Comparison of ENCODE assay signal across 8 cellular contexts in genomic region chr10:124717911-124718734, GRCh38. TPM values are rescaled to one million over a fixed set of nuclear protein-coding genes. Genes with fewer than 3 reads are reported as not detected.
DNase-seq lines count a peak whose midpoint lies in the region; ATAC-seq and TF ChIP-seq lines count a peak whose summit lies in the region.

No MANE protein-coding gene starts in this region.

- TF ChIP-seq POLR2A in GM18505 (IDR thresholded peaks at IDR 0.05; ENCODE audit: borderline replicate concordance, extremely low read depth, insufficient read depth, insufficient read length), result peak; percentile 50

- peaks cover 4% of the 10 kb centered on the region for H3K36me3 Mint-ChIP-seq in activated T-cell treated with anti-CD3 and anti-CD28 coated beads, Interleukin-2, amount 50 U/mL, for 4 hours (ENCODE audit: insufficient read depth)

- peak; percentile 96 for DNase-seq in NOMO-1 treated with DMSO at 0.1 percent for 48 hours (lab: John Stamatoyannopoulos, UW; ENCODE audit: unreplicated experiment)
- peak; percentile 73 for DNase-seq in activated T-cell treated with anti-CD3 and anti-CD28 coated beads, Interleukin-2, amount 50 U/mL, for 4 hours
- DNase-seq in left cardiac atrium, result no peak
- peak; percentile 72 for DNase-seq in stimulated activated CD4-positive, alpha-beta T cell treated with anti-CD3 and anti-CD28 coated beads, Interleukin-4, amount 100 ng/mL, for 1 hour
- DNase-seq in C1 segment of cervical spinal cord (lab: John Stamatoyannopoulos, UW), result no peak
- DNase-seq in amniotic stem cell (lab: John Stamatoyannopoulos, UW), result no peak

- H3K4me1 Mint-ChIP-seq in activated T-cell treated with anti-CD3 and anti-CD28 coated beads, Interleukin-2, amount 50 U/mL, for 4 hours (ENCODE audit: low read depth), result peaks cover 96% of the 10 kb centered on the region

- H3K9me3 Mint-ChIP-seq in activated T-cell treated with anti-CD3 and anti-CD28 coated beads, Interleukin-2, amount 50 U/mL, for 4 hours, result no peaks in the 10 kb centered on the region

- peak; percentile 54 for ATAC-seq in GM18505 (IDR thresholded peaks at IDR 0.05; ENCODE audit: unreplicated experiment)
- peak; percentile 41 for ATAC-seq in HG02840 (IDR thresholded peaks at IDR 0.05; ENCODE audit: low FRiP score, unreplicated experiment)
- ATAC-seq in activated T-cell treated with anti-CD3 and anti-CD28 coated beads, Interleukin-2, amount 50 U/mL, for 4 hours, result peak; percentile 74 to 77
- peak; percentile 24 to 39 for ATAC-seq in left cardiac atrium

- no peaks in the 10 kb centered on the region for H3K27me3 Mint-ChIP-seq in activated T-cell treated with anti-CD3 and anti-CD28 coated beads, Interleukin-2, amount 50 U/mL, for 4 hours (ENCODE audit: low read depth)

- intact Hi-C loops in left cardiac atrium (cut with DNase I), result no loop called here

- H3K4me3 Mint-ChIP-seq in activated T-cell treated with anti-CD3 and anti-CD28 coated beads, Interleukin-2, amount 50 U/mL, for 4 hours, result peak overlapping the region; percentile 72

RNA-seq across cellular contexts. Expression of gene FAM53B, which starts 26.1 kb away (rescaled TPM):
- total RNA-seq in activated T-cell treated with anti-CD3 and anti-CD28 coated beads, Interleukin-2, amount 50 U/mL, for 4 hours, result 10 to 100 TPM; 12.9 to 19.2 (median 18.2) TPM
- 10 to 100 TPM; 23.3 to 31.4 TPM for total RNA-seq in left cardiac atrium

Comparison
In these comparisons a context has a peak if more than half of its experiments do, and no peak if none do; other contexts are left out.
1. DNase-seq: peak in NOMO-1 treated with DMSO at 0.1 percent for 48 hours (single experiment), activated T-cell treated with anti-CD3 and anti-CD28 coated beads, Interleukin-2, amount 50 U/mL, for 4 hours (single experiment) and stimulated activated CD4-positive, alpha-beta T cell treated with anti-CD3 and anti-CD28 coated beads, Interleukin-4, amount 100 ng/mL, for 1 hour (single experiment); none in left cardiac atrium (single experiment), C1 segment of cervical spinal cord (0 of 14) and amniotic stem cell (single experiment).
2. Peak in every context shown above with its lines, with median percentiles within 50 percentile points of each other: ATAC-seq.